ENCODE assay signal across 15 cellular contexts in the genomic region with DNA sequence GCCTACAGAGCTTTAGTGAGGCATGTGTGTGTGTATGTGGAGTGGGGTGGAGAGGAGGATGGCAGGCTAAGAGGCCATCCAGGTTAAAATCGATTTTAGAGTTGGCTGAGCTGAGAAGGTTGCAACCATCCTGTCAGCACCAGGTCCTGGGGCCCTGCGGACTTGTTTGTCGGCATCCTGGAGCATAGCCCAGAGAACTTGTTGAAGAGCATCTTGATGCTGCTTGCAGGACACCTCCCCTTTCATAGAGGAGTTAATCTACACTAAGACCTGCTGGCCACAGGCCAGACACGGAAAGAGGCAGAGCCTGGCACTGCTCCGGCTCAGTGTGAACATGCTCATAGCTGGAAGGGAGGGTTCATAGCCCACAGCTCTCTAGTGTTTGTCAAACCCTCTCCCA.
A peak's percentile ranks its signal among the peaks of the same experiment; 100 is the strongest.
DNase-seq lines count a peak whose midpoint lies in the region; ATAC-seq and TF ChIP-seq lines count a peak whose summit lies in the region.
"Had no signal": no experiment of that assay in that cellular context is flagged by ENCODE, and none has a peak within 500 bp of the region (broad histone marks: within the 10 kb centered on the region; RNA-seq: fewer than 3 reads in every experiment).

No MANE protein-coding gene starts in this region.

- ATAC-seq in left lobe of liver, result peak; percentile 94
- ATAC-seq in GM21515 (IDR thresholded peaks at IDR 0.05; ENCODE audit: unreplicated experiment), result no peak
- ATAC-seq: effector memory CD8-positive, alpha-beta T cell had no signal

- H3K4me3 ChIP-seq in epithelial cell of esophagus (ENCODE audit: low read length) (no peak overlapping the region), skin epidermis (no peak overlapping the region)

- DNase-seq in NCI-H510A treated with DMSO at 0.1 percent for 48 hours (lab: John Stamatoyannopoulos, UW) (peak; percentile 18), NCI-H510A (lab: John Stamatoyannopoulos, UW) (no peak), epithelial cell of esophagus (ENCODE audit: low read depth) (peak; percentile 77), left lobe of liver (ENCODE audit: low spot score) (peak; percentile 68), NCI-H2107 (lab: John Stamatoyannopoulos, UW) (no peak), occipital lobe (lab: John Stamatoyannopoulos, UW) (no peak)
- DNase-seq: 8988T; activated CD4-positive, alpha-beta T cell treated with anti-CD3 and anti-CD28 coated beads, Interleukin-2, amount 10 ng/mL, durations not matched to agents 7 days and 5 days; CD4-positive, CD25-positive, alpha-beta regulatory T cell; effector memory CD8-positive, alpha-beta T cell; islet precursor cell; NCI-H526; small intestine had no signal

- peak overlapping the region in 18 of 21 experiments; percentile 20 to 92 (median 72) for H3K27ac ChIP-seq in skin epidermis

- TF ChIP-seq CTCF in epithelial cell of esophagus (IDR thresholded peaks at IDR 0.05; ENCODE audit: insufficient read depth, low read depth, low read length, missing control alignments), result no peak

Comparison
In these comparisons a context has a peak if more than half of its experiments do, and no peak if none do; other contexts are left out.
1. DNase-seq: peak in NCI-H510A treated with DMSO at 0.1 percent for 48 hours (single experiment), epithelial cell of esophagus (single experiment) and left lobe of liver (single experiment); none in NCI-H510A (single experiment), NCI-H2107 (single experiment) and occipital lobe (single experiment).